ENCODE assay signal across 1 cellular context in the genomic region with DNA sequence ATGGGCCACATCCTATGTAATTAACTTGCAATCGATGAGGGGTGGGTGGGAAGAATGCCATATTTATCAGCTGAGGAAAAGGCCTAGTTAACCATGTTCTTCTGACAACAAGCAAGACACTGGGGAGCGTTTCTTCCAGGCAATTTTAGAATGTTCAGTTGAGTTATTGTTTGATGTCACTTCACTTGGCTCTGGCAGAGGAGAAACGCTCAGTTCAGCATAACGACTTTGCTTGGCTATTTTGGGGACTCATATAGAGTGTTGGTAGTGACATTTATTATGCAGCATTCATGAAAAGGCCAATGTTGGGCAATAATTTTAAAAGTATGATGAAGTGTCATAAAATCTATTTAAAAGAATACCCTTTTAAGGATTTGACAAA.
TF ChIP-seq lines count a peak whose summit lies in the region.

No MANE protein-coding gene starts in this region.

TF ChIP-seq in HepG2, 621 proteins besides CTCF, POLR2A, EP300 and RAD21:
- TF ChIP-seq, protein P1, sequence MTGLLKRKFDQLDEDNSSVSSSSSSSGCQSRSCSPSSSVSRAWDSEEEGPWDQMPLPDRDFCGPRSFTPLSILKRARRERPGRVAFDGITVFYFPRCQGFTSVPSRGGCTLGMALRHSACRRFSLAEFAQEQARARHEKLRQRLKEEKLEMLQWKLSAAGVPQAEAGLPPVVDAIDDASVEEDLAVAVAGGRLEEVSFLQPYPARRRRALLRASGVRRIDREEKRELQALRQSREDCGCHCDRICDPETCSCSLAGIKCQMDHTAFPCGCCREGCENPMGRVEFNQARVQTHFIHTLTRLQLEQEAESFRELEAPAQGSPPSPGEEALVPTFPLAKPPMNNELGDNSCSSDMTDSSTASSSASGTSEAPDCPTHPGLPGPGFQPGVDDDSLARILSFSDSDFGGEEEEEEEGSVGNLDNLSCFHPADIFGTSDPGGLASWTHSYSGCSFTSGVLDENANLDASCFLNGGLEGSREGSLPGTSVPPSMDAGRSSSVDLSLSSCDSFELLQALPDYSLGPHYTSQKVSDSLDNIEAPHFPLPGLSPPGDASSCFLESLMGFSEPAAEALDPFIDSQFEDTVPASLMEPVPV (CRISPR knock-in tag; IDR thresholded peaks at IDR 0.05), result no peak
- no peak for TF ChIP-seq GATAD2A (CRISPR knock-in tag; IDR thresholded peaks at IDR 0.05)
- TF ChIP-seq, protein P2, sequence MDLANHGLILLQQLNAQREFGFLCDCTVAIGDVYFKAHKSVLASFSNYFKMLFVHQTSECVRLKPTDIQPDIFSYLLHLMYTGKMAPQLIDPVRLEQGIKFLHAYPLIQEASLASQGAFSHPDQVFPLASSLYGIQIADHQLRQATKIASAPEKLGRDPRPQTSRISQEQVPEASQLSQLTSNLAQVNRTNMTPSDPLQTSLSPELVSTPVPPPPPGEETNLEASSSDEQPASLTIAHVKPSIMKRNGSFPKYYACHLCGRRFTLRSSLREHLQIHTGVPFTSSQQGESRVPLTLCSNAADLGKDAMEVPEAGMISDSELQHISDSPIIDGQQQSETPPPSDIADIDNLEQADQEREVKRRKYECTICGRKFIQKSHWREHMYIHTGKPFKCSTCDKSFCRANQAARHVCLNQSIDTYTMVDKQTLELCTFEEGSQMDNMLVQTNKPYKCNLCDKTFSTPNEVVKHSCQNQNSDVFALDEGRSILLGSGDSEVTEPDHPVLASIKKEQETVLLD (CRISPR knock-in tag; IDR thresholded peaks at IDR 0.05; ENCODE audit: low read depth), result no peak
- no peak for TF ChIP-seq SOX6 (IDR thresholded peaks at IDR 0.05)
- no peak for TF ChIP-seq SOX6 (CRISPR knock-in tag; IDR thresholded peaks at IDR 0.05)
- TF ChIP-seq ZNF24 (IDR thresholded peaks at IDR 0.05), result no peak
- TF ChIP-seq ZNF264 (CRISPR knock-in tag; IDR thresholded peaks at IDR 0.05), result no peak
- no peak for TF ChIP-seq SMARCE1 (IDR thresholded peaks at IDR 0.05; ENCODE audit: borderline replicate concordance)
- no peak for TF ChIP-seq ASH2L (IDR thresholded peaks at IDR 0.05; ENCODE audit: insufficient read length, low read depth, low read length)
- TF ChIP-seq ATAD3A (CRISPR knock-in tag; IDR thresholded peaks at IDR 0.05), result no peak
